In the genomic region with DNA sequence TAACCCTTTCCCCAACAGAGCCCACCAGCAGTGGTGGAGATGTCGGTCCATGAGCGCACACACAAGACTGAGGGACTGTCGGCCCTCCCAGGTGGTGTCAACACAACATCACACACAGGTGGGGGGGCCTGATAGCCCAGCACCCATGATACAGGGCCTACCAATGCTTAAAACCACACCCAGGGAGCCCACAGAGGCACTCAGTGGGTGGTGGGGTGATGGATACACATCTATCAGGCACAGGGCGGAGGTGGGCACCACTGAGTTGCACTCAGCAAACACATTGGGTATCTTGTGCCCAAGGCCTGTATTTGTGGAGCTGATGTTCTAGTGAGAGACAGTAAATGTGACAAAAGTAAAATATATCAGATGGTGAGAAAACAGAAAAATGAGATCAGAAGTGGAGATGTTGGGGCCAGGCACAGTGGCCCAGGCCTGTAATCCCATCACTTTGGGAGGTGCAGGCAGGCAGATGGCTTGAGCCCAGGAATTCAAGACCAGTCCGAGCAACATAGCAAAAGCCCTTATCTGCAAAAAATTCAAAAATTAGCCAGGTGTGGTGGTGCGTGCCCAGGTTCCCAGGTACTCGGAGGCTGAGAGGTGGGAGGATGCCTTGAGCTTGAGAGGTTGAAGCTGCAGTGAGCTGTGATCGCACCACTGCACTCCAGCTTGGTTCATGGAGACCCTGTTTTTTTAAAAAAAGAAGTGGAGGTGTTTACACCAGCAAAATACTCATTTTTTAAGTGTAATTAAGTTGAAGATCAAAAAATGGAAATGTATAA, we compare ENCODE assay signal across 10 cellular contexts. TPM values are rescaled to one million over a fixed set of nuclear protein-coding genes. Genes with fewer than 3 reads are reported as not detected.
DNase-seq lines count a peak whose midpoint lies in the region; ATAC-seq and TF ChIP-seq lines count a peak whose summit lies in the region.
"Had no signal": no experiment of that assay in that cellular context is flagged by ENCODE, and none has a peak within 500 bp of the region (broad histone marks: within the 10 kb centered on the region; RNA-seq: fewer than 3 reads in every experiment).

No MANE protein-coding gene starts in this region.

- peaks cover 31% of the 10 kb centered on the region for H3K36me3 Mint-ChIP-seq in activated CD4-positive, alpha-beta T cell treated with anti-CD3 and anti-CD28 coated beads, Interleukin-2, amount 10 ng/mL, durations not matched to agents 7 days and 5 days (ENCODE audit: low read depth)
- peaks cover 12% of the 10 kb centered on the region for H3K36me3 Mint-ChIP-seq in activated CD4-positive, alpha-beta memory T cell treated with anti-CD3 and anti-CD28 coated beads for 36 hours
- peaks cover 5 to 6% (median 6%) of the 10 kb centered on the region in 3 donors for H3K36me3 Mint-ChIP-seq in immature natural killer cell

- peak overlapping the region; percentile 88 for H3K27ac Mint-ChIP-seq in activated CD4-positive, alpha-beta T cell treated with anti-CD3 and anti-CD28 coated beads, Interleukin-2, amount 10 ng/mL, durations not matched to agents 7 days and 5 days
- peak overlapping the region; percentile 36 for H3K27ac Mint-ChIP-seq in activated CD4-positive, alpha-beta memory T cell treated with anti-CD3 and anti-CD28 coated beads for 36 hours
- peak overlapping the region; percentile 97 to 100 (median 99) for H3K27ac Mint-ChIP-seq in immature natural killer cell

- no peak overlapping the region for H3K4me3 ChIP-seq in stomach
- H3K4me3 ChIP-seq: mucosa of descending colon had no signal

- WGBS in stomach, 5 donors = 75 to 89% (median 83%) methylated on average over 8 of the region's 8 CpGs

- no peak for TF ChIP-seq EP300 in stomach (IDR thresholded peaks at IDR 0.05)

- no peaks in the 10 kb centered on the region for H3K27me3 Mint-ChIP-seq in activated CD4-positive, alpha-beta T cell treated with anti-CD3 and anti-CD28 coated beads, Interleukin-2, amount 10 ng/mL, durations not matched to agents 7 days and 5 days
- no peaks in the 10 kb centered on the region for H3K27me3 Mint-ChIP-seq in activated CD4-positive, alpha-beta memory T cell treated with anti-CD3 and anti-CD28 coated beads for 36 hours
- H3K27me3 Mint-ChIP-seq in immature natural killer cell (ENCODE audit: low read depth in 3 of 3) = peaks cover 31 to 46% (median 43%) of the 10 kb centered on the region in 3 donors

- no peak for ATAC-seq in HG02798 (IDR thresholded peaks at IDR 0.05; ENCODE audit: poor library complexity, unreplicated experiment)
- ATAC-seq in HG03025 (IDR thresholded peaks at IDR 0.05; ENCODE audit: low FRiP score, unreplicated experiment) = no peak

- CTCF ChIA-PET in activated CD4-positive, alpha-beta T cell treated with anti-CD3 and anti-CD28 coated beads, Interleukin-2, amount 10 ng/mL, durations not matched to agents 7 days and 5 days (lab: Charles Lee) = interaction anchor here (4.4 kb wide), 1 partner anchor 12 kb away, joined by 47 read pairs; the partner anchor contains the start of gene PLEKHG2
- CTCF ChIA-PET in activated CD4-positive, alpha-beta memory T cell treated with anti-CD3 and anti-CD28 coated beads for 36 hours (lab: Charles Lee) = interaction anchor here (1.1 to 7.6 kb wide), 4 partner anchors 8 to 133 kb away, joined by 3 to 219 read pairs (median 9); partner anchors contain the start of genes MED29, PAF1, PLEKHG2 and SAMD4B

- no peak for DNase-seq in activated CD4-positive, alpha-beta T cell treated with anti-CD3 and anti-CD28 coated beads, Interleukin-2, amount 10 ng/mL, durations not matched to agents 7 days and 5 days
- no peak for DNase-seq in activated CD4-positive, alpha-beta T cell treated with anti-CD3 and anti-CD28 coated beads for 1 hour
- DNase-seq in activated CD4-positive, alpha-beta memory T cell treated with anti-CD3 and anti-CD28 coated beads for 36 hours = no peak
- DNase-seq in immature natural killer cell = no peak
- no peak for DNase-seq in stomach
- no peak for DNase-seq in DMS79 treated with DMSO at 0.1 percent for 48 hours (lab: John Stamatoyannopoulos, UW)
- DNase-seq: foreskin melanocyte had no signal

- no peak for TF ChIP-seq CTCF in stomach (IDR thresholded peaks at IDR 0.05)

- intact Hi-C loops in activated CD4-positive, alpha-beta memory T cell treated with anti-CD3 and anti-CD28 coated beads for 36 hours (cut with micrococcal nuclease) = loop anchor here (5.0 kb wide), 2 partner anchors 548 to 1862 kb away; partner anchors contain the start of gene HNRNPUL1
- intact Hi-C loops in stomach (cut with DNase I; ENCODE audit: low total_unique reads) = no loop called here

- POLR2A ChIA-PET in activated CD4-positive, alpha-beta T cell treated with anti-CD3 and anti-CD28 coated beads, Interleukin-2, amount 10 ng/mL, durations not matched to agents 7 days and 5 days (lab: Charles Lee) = no interaction called here
- POLR2A ChIA-PET in activated CD4-positive, alpha-beta memory T cell treated with anti-CD3 and anti-CD28 coated beads for 36 hours (lab: Charles Lee) = interaction anchor here (2.3 to 3.8 kb wide), 2 partner anchors 8 kb away, joined by 32 to 53 read pairs; partner anchors contain the start of genes MED29, PAF1 and ZFP36

- H3K27ac ChIP-seq in stomach = peak overlapping the region; percentile 9 to 100 (median 98)

- H3K4me1 Mint-ChIP-seq in activated CD4-positive, alpha-beta T cell treated with anti-CD3 and anti-CD28 coated beads, Interleukin-2, amount 10 ng/mL, durations not matched to agents 7 days and 5 days = peaks cover 77% of the 10 kb centered on the region
- peaks cover 57% of the 10 kb centered on the region for H3K4me1 Mint-ChIP-seq in activated CD4-positive, alpha-beta memory T cell treated with anti-CD3 and anti-CD28 coated beads for 36 hours (ENCODE audit: low read depth)
- peaks cover 60 to 65% of the 10 kb centered on the region in 2 donors for H3K4me1 Mint-ChIP-seq in immature natural killer cell

- H3K4me3 Mint-ChIP-seq in activated CD4-positive, alpha-beta T cell treated with anti-CD3 and anti-CD28 coated beads, Interleukin-2, amount 10 ng/mL, durations not matched to agents 7 days and 5 days = no peak overlapping the region
- no peak overlapping the region for H3K4me3 Mint-ChIP-seq in activated CD4-positive, alpha-beta memory T cell treated with anti-CD3 and anti-CD28 coated beads for 36 hours
- peak overlapping the region; percentile 20 to 77 (median 58) for H3K4me3 Mint-ChIP-seq in immature natural killer cell

- H3K36me3 ChIP-seq in stomach = peaks cover 5 to 24% (median 21%) of the 10 kb centered on the region in 4 donors

- H3K9me3 ChIP-seq in stomach = no peaks in the 10 kb centered on the region
- H3K9me3 ChIP-seq: mucosa of descending colon had no signal

- H3K4me1 ChIP-seq in stomach = peaks cover 46 to 71% (median 62%) of the 10 kb centered on the region in 4 donors

- no peak for TF ChIP-seq POLR2A in stomach (IDR thresholded peaks at IDR 0.05)

- H3K27me3 ChIP-seq in stomach = no peaks in the 10 kb centered on the region

- H3K9me3 Mint-ChIP-seq in activated CD4-positive, alpha-beta T cell treated with anti-CD3 and anti-CD28 coated beads, Interleukin-2, amount 10 ng/mL, durations not matched to agents 7 days and 5 days = no peaks in the 10 kb centered on the region
- no peaks in the 10 kb centered on the region for H3K9me3 Mint-ChIP-seq in activated CD4-positive, alpha-beta memory T cell treated with anti-CD3 and anti-CD28 coated beads for 36 hours
- no peaks in the 10 kb centered on the region for H3K9me3 Mint-ChIP-seq in immature natural killer cell

RNA-seq across cellular contexts. Expression of gene ZFP36, which starts 6.8 kb away (rescaled TPM):
- 10 to 100 TPM; 92.5 to 93.4 TPM for total RNA-seq in activated CD4-positive, alpha-beta T cell treated with anti-CD3 and anti-CD28 coated beads, Interleukin-2, amount 10 ng/mL, durations not matched to agents 7 days and 5 days
- total RNA-seq in activated CD4-positive, alpha-beta memory T cell treated with anti-CD3 and anti-CD28 coated beads for 36 hours = 100 to 1,000 TPM; 104 to 118 TPM
- polyA plus RNA-seq in immature natural killer cell = 100 to 1,000 TPM; 305 to 745 (median 318) TPM
- 1,000 to 10,000 TPM in 1 of 5 donors, 100 to 1,000 TPM in 3, 10 to 100 TPM in 1; 26.1 to 1,667 (median 340) TPM for total RNA-seq in stomach
- polyA plus RNA-seq in stomach = 100 to 1,000 TPM; 127 to 150 (median 136) TPM

RNA-seq across cellular contexts. Expression of gene MED29, which starts 8.7 kb away (rescaled TPM):
- 10 to 100 TPM; 34.9 to 40.1 TPM for total RNA-seq in activated CD4-positive, alpha-beta T cell treated with anti-CD3 and anti-CD28 coated beads, Interleukin-2, amount 10 ng/mL, durations not matched to agents 7 days and 5 days
- total RNA-seq in activated CD4-positive, alpha-beta memory T cell treated with anti-CD3 and anti-CD28 coated beads for 36 hours = 10 to 100 TPM; 22.2 to 26.9 TPM
- polyA plus RNA-seq in immature natural killer cell (10 to 100 TPM; 41.6 to 64.7 (median 41.8) TPM), stomach (10 to 100 TPM; 20.4 to 22.1 (median 20.5) TPM)
- total RNA-seq in stomach = 10 to 100 TPM in 4 of 5 donors, 1 to 10 TPM in 1; 6.4 to 91.0 (median 23.0) TPM

RNA-seq across cellular contexts. Expression of gene PAF1, which starts 9.0 kb away (rescaled TPM):
- total RNA-seq in activated CD4-positive, alpha-beta T cell treated with anti-CD3 and anti-CD28 coated beads, Interleukin-2, amount 10 ng/mL, durations not matched to agents 7 days and 5 days = 10 to 100 TPM; 43.8 to 44.5 TPM
- 10 to 100 TPM; 41.6 to 43.8 TPM for total RNA-seq in activated CD4-positive, alpha-beta memory T cell treated with anti-CD3 and anti-CD28 coated beads for 36 hours
- 10 to 100 TPM; 18.9 to 48.1 (median 31.6) TPM for polyA plus RNA-seq in immature natural killer cell
- total RNA-seq in stomach = 10 to 100 TPM in 3 of 5 donors, 1 to 10 TPM in 2; 7.0 to 77.2 (median 21.4) TPM
- polyA plus RNA-seq in stomach = 10 to 100 TPM; 31.7 to 49.0 (median 32.2) TPM

RNA-seq across cellular contexts. Expression of gene PLEKHG2, which starts 12.6 kb away (rescaled TPM):
- total RNA-seq in activated CD4-positive, alpha-beta T cell treated with anti-CD3 and anti-CD28 coated beads, Interleukin-2, amount 10 ng/mL, durations not matched to agents 7 days and 5 days = 10 to 100 TPM; 74.4 to 77.9 TPM
- 10 to 100 TPM; 74.9 to 80.6 TPM for total RNA-seq in activated CD4-positive, alpha-beta memory T cell treated with anti-CD3 and anti-CD28 coated beads for 36 hours
- polyA plus RNA-seq in immature natural killer cell (1 to 10 TPM in 2 of 3 donors, not detected in 1; 3.7 to 4.3 TPM), stomach (1 to 10 TPM; 4.6 to 6.3 (median 4.9) TPM)
- total RNA-seq in stomach = 10 to 100 TPM in 2 of 5 donors, 1 to 10 TPM in 3; 1.4 to 20.2 (median 8.5) TPM

RNA-seq across cellular contexts. Expression of gene RPS16, which starts 35.9 kb away (rescaled TPM):
- total RNA-seq in activated CD4-positive, alpha-beta T cell treated with anti-CD3 and anti-CD28 coated beads, Interleukin-2, amount 10 ng/mL, durations not matched to agents 7 days and 5 days = 1,000 to 10,000 TPM; 2,465 to 3,009 TPM
- 1,000 to 10,000 TPM; 3,682 to 3,746 TPM for total RNA-seq in activated CD4-positive, alpha-beta memory T cell treated with anti-CD3 and anti-CD28 coated beads for 36 hours
- polyA plus RNA-seq in immature natural killer cell = 1,000 to 10,000 TPM in 1 of 3 donors, 100 to 1,000 TPM in 2; 733 to 1,627 (median 903) TPM
- 1,000 to 10,000 TPM in 3 of 5 donors, 100 to 1,000 TPM in 1, 10 to 100 TPM in 1; 69.0 to 2,451 (median 1,419) TPM for total RNA-seq in stomach
- polyA plus RNA-seq in stomach = 1,000 to 10,000 TPM; 3,264 to 4,294 (median 3,586) TPM

Comparison
In these comparisons a context has a peak if more than half of its experiments do, and no peak if none do; other contexts are left out.
1. H3K27ac Mint-ChIP-seq: peak in every context shown above with its lines; median percentile 99 in immature natural killer cell; 88 in activated CD4-positive, alpha-beta T cell treated with anti-CD3 and anti-CD28 coated beads, Interleukin-2, amount 10 ng/mL, durations not matched to agents 7 days and 5 days; 36 in activated CD4-positive, alpha-beta memory T cell treated with anti-CD3 and anti-CD28 coated beads for 36 hours.
2. H3K4me3 Mint-ChIP-seq: peak in immature natural killer cell (5 of 5); none in activated CD4-positive, alpha-beta T cell treated with anti-CD3 and anti-CD28 coated beads, Interleukin-2, amount 10 ng/mL, durations not matched to agents 7 days and 5 days (single experiment) and activated CD4-positive, alpha-beta memory T cell treated with anti-CD3 and anti-CD28 coated beads for 36 hours (single experiment).